8 cellular contexts compared by ENCODE assay signal in genomic region chr9:110257097-110257955, GRCh38. TPM values are rescaled to one million over a fixed set of nuclear protein-coding genes. Genes with fewer than 3 reads are reported as not detected.
A peak's percentile ranks its signal among the peaks of the same experiment; 100 is the strongest.
DNase-seq lines count a peak whose midpoint lies in the region; ATAC-seq, FAIRE-seq and TF ChIP-seq lines count a peak whose summit lies in the region.

No MANE protein-coding gene starts in this region.

- H3K4me2 ChIP-seq in SU-DHL-6 (ENCODE audit: low read depth, low read length, poor library complexity, severe bottlenecking) = peak overlapping the region; percentile 59

- H3K4me3 ChIP-seq in SU-DHL-6 (ENCODE audit: insufficient read depth, low read length, poor library complexity, severe bottlenecking) (peak overlapping the region; percentile 83), mucosa of descending colon (peak overlapping the region; percentile 88), upper lobe of left lung (peak overlapping the region; percentile 23 to 95 (median 84))

- peak overlapping the region; percentile 95 for H3K27ac Mint-ChIP-seq in endothelial cell (ENCODE audit: unreplicated experiment)

- peak overlapping the region; percentile 99 for H3K4me3 Mint-ChIP-seq in endothelial cell (ENCODE audit: unreplicated experiment)

- WGBS in upper lobe of left lung, 2 donors = 14 to 27% methylated on average over 11 to 15 of the region's 15 CpGs

- peak; percentile 66 for TF ChIP-seq POLR2A in GM12891 (IDR thresholded peaks at IDR 0.05; ENCODE audit: low read depth, low read length)
- no peak for TF ChIP-seq POLR2A in upper lobe of left lung (IDR thresholded peaks at IDR 0.05)

- peak; percentile 71 for FAIRE-seq in GM12891 (lab: Jason Lieb, UNC)

- peaks cover 3% of the 10 kb centered on the region for H3K9me3 Mint-ChIP-seq in endothelial cell (ENCODE audit: unreplicated experiment)

- ATAC-seq in HG02852 (IDR thresholded peaks at IDR 0.05; ENCODE audit: unreplicated experiment) (peak; percentile 1), mucosa of descending colon (peak; percentile 4), upper lobe of left lung (ENCODE audit: low FRiP score in 2 of 2) (peak; percentile 0 to 1), GM18498 (IDR thresholded peaks at IDR 0.05; ENCODE audit: unreplicated experiment) (no peak)

- H4K20me1 ChIP-seq in SU-DHL-6 (ENCODE audit: low read depth, low read length) = no peaks in the 10 kb centered on the region

- H3K27ac ChIP-seq in SU-DHL-6 (ENCODE audit: low read depth, low read length) (no peak overlapping the region), upper lobe of left lung (peak overlapping the region; percentile 91 to 97 (median 96))

- peak overlapping the region; percentile 76 for H3K9ac ChIP-seq in SU-DHL-6 (ENCODE audit: low read length)

- H3K27me3 ChIP-seq in SU-DHL-6 (ENCODE audit: low read length) (no peaks in the 10 kb centered on the region), upper lobe of left lung (no peaks in the 10 kb centered on the region)

- H3K4me1 ChIP-seq in mucosa of descending colon (ENCODE audit: low read depth) = peaks cover 40% of the 10 kb centered on the region
- H3K4me1 ChIP-seq in upper lobe of left lung = peaks cover 22 to 43% (median 31%) of the 10 kb centered on the region in 4 donors

- intact Hi-C loops in mucosa of descending colon (cut with DNase I, micrococcal nuclease) = no loop called here

- no peaks in the 10 kb centered on the region for H3K36me3 ChIP-seq in SU-DHL-6 (ENCODE audit: low read length)
- H3K36me3 ChIP-seq in mucosa of descending colon (ENCODE audit: low read depth) = no peaks in the 10 kb centered on the region
- H3K36me3 ChIP-seq in upper lobe of left lung = no peaks in the 10 kb centered on the region

- H3K36me3 Mint-ChIP-seq in endothelial cell (ENCODE audit: low read depth, unreplicated experiment) = peaks cover 10% of the 10 kb centered on the region

- TF ChIP-seq CTCF in SU-DHL-6 (IDR thresholded peaks at IDR 0.05; ENCODE audit: insufficient read depth, low read length, poor library complexity, severe bottlenecking) (no peak), endothelial cell (IDR thresholded peaks at IDR 0.05; ENCODE audit: unreplicated experiment) (no peak), mucosa of descending colon (IDR thresholded peaks at IDR 0.05) (no peak), upper lobe of left lung (IDR thresholded peaks at IDR 0.05) (no peak)

- H3K9me3 ChIP-seq in SU-DHL-6 (ENCODE audit: insufficient read depth, low read length) (no peaks in the 10 kb centered on the region), mucosa of descending colon (no peaks in the 10 kb centered on the region), upper lobe of left lung (no peaks in the 10 kb centered on the region)

- no peaks in the 10 kb centered on the region for H3K9me2 ChIP-seq in SU-DHL-6 (replicated peaks; ENCODE audit: insufficient read depth, low read length)

- peak overlapping the region; percentile 66 for H2AFZ ChIP-seq in SU-DHL-6 (ENCODE audit: low read depth, low read length, severe bottlenecking)

- H3K4me1 Mint-ChIP-seq in endothelial cell (ENCODE audit: unreplicated experiment) = peaks cover 15% of the 10 kb centered on the region

- H3K27me3 Mint-ChIP-seq in endothelial cell (ENCODE audit: unreplicated experiment) = peaks cover 6% of the 10 kb centered on the region

- peaks cover 18% of the 10 kb centered on the region for H3K79me2 ChIP-seq in SU-DHL-6 (ENCODE audit: insufficient read depth, low read length)

- DNase-seq in GM12891 (ENCODE audit: insufficient read length, low spot score) = no peak
- peak; percentile 11 for DNase-seq in endothelial cell (ENCODE audit: low spot score)
- peak in 2 of 3 donors; percentile 40 to 61 for DNase-seq in mucosa of descending colon
- peak in 1 of 2 donors; percentile 48 for DNase-seq in upper lobe of left lung
- no peak for DNase-seq in central memory CD4-positive, alpha-beta T cell

- peaks cover 6% of the 10 kb centered on the region; the same call in 1 of the 2 replicates for H3F3A ChIP-seq in SU-DHL-6 (ENCODE audit: insufficient read depth)

- no peak for TF ChIP-seq EP300 in upper lobe of left lung (IDR thresholded peaks at IDR 0.05)

TF ChIP-seq in GM12891, 5 proteins besides CTCF, POLR2A, EP300 and RAD21:
- TF ChIP-seq POLR2AphosphoS5 (IDR thresholded peaks at IDR 0.05; ENCODE audit: low read depth, low read length) (no peak; the same call in none of the 2 replicates), SPI1 (IDR thresholded peaks at IDR 0.05; ENCODE audit: low read depth, low read length) (no peak), POU2F2 (IDR thresholded peaks at IDR 0.05; ENCODE audit: low read depth, low read length) (no peak), PAX5 (IDR thresholded peaks at IDR 0.05; ENCODE audit: insufficient read depth, low read length, severe bottlenecking) (no peak), TAF1 (IDR thresholded peaks at IDR 0.05; ENCODE audit: low read depth, low read length) (no peak)

RNA-seq across cellular contexts. Expression of gene TXN, which starts 1.0 kb away (rescaled TPM):
- 379 TPM for polyA plus RNA-seq in GM12891 (2012; ENCODE audit: low read depth, missing spikeins)
- total RNA-seq in endothelial cell (ENCODE audit: unreplicated experiment) (156 TPM), mucosa of descending colon (100 to 1,000 TPM; 228 to 441 (median 422) TPM), upper lobe of left lung (100 to 1,000 TPM in 4 of 6 donors, 10 to 100 TPM in 2; 27.2 to 179 (median 165) TPM)

RNA-seq across cellular contexts. Expression of gene C9orf152, which starts 49.4 kb away (rescaled TPM):
- not detected for polyA plus RNA-seq in GM12891 (2012; ENCODE audit: low read depth, missing spikeins)
- total RNA-seq in endothelial cell (ENCODE audit: unreplicated experiment) = not detected
- 10 to 100 TPM; 20.4 to 69.4 (median 42.9) TPM for total RNA-seq in mucosa of descending colon
- 10 to 100 TPM in 5 of 6 donors, 1 to 10 TPM in 1; 6.3 to 26.3 (median 15.9) TPM for total RNA-seq in upper lobe of left lung

Comparison
In these comparisons a context has a peak if more than half of its experiments do, and no peak if none do; other contexts are left out.
1. DNase-seq: peak in endothelial cell (single experiment) and mucosa of descending colon (2 of 3); none in GM12891 (single experiment) and central memory CD4-positive, alpha-beta T cell (single experiment).
2. Peak in every context shown above with its lines, with median percentiles within 50 percentile points of each other: H3K4me3 ChIP-seq.